In the genomic region with DNA sequence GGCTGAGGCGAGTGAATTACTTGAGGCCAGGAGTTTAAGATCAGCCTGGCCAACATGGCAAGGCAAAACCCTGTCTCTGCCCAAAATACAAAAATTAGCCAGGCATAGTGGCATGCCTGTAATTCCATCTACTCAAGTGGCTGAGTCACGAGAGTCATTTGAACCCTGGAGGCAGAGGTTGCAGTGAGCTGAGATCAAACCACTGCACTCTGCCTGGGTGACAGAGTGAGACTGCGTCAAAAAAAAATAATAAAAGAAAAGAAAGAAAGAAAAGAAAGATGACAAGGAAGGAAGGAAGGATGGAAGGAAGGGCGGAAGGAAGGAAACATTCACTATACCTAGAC, we compare ENCODE assay signal across 30 cellular contexts.
"Had no signal": no experiment of that assay in that cellular context is flagged by ENCODE, and none has a peak within 500 bp of the region (broad histone marks: within the 10 kb centered on the region; RNA-seq: fewer than 3 reads in every experiment).

No MANE protein-coding gene starts in this region.

- H3K36me3 Mint-ChIP-seq: naive thymus-derived CD4-positive, alpha-beta T cell; neural progenitor cell; stimulated activated effector memory CD8-positive, alpha-beta T cell treated with anti-CD3 and anti-CD28 coated beads, Interleukin-12 subunit alpha, Interleukin-12 subunit beta, amount 100 ng/mL, for 72 hours had no signal

- H3K4me2 ChIP-seq: neural progenitor cell, smooth muscle cell had no signal

- H3K9me3 Mint-ChIP-seq: natural killer cell had no signal

- H3K79me2 ChIP-seq: parathyroid adenoma had no signal

- H3K9ac ChIP-seq: neural progenitor cell, parathyroid adenoma had no signal

- H3K4me1 Mint-ChIP-seq: nephron; neural progenitor cell; stimulated activated effector memory CD8-positive, alpha-beta T cell treated with anti-CD3 and anti-CD28 coated beads, Interleukin-12 subunit alpha, Interleukin-12 subunit beta, amount 100 ng/mL, for 72 hours; stimulated activated naive CD8-positive, alpha-beta T cell treated with anti-CD3 and anti-CD28 coated beads, Interleukin-15, amount 100 ng/mL, for 72 hours had no signal

- H3K27ac Mint-ChIP-seq: naive thymus-derived CD4-positive, alpha-beta T cell; natural killer cell; nephron; neural progenitor cell; progenitor cell of endocrine pancreas; stimulated activated effector memory CD8-positive, alpha-beta T cell treated with anti-CD3 and anti-CD28 coated beads, Interleukin-12 subunit alpha, Interleukin-12 subunit beta, amount 100 ng/mL, for 72 hours; stimulated activated naive CD8-positive, alpha-beta T cell treated with anti-CD3 and anti-CD28 coated beads, Interleukin-15, amount 100 ng/mL, for 72 hours had no signal

- H3K27ac ChIP-seq: neural progenitor cell, ovary, parathyroid adenoma, psoas muscle, right lobe of liver, sigmoid colon, skin epidermis, suprapubic skin, testis, tibial artery, transverse colon, upper lobe of left lung, vagina had no signal

- H3K9me3 ChIP-seq: ovary, psoas muscle, right lobe of liver, sigmoid colon, suprapubic skin, testis, tibial artery, transverse colon, upper lobe of left lung, vagina had no signal

- H2AFZ ChIP-seq: neural progenitor cell, parathyroid adenoma had no signal

- ATAC-seq: naive thymus-derived CD4-positive, alpha-beta T cell; natural killer cell; psoas muscle; right cardiac atrium; right lobe of liver; stimulated activated effector memory CD8-positive, alpha-beta T cell treated with anti-CD3 and anti-CD28 coated beads, Interleukin-12 subunit alpha, Interleukin-12 subunit beta, amount 100 ng/mL, for 72 hours; stimulated activated naive CD8-positive, alpha-beta T cell treated with anti-CD3 and anti-CD28 coated beads, Interleukin-15, amount 100 ng/mL, for 72 hours; stimulated activated naive CD8-positive, alpha-beta T cell treated with anti-CD3 and anti-CD28 coated beads, Interleukin-15, Interleukin-2, amounts not matched to agents 100 U/mL and 50 U/mL, for 24 hours had no signal

- H3K27me3 ChIP-seq: neural progenitor cell, ovary, right lobe of liver, sigmoid colon, suprapubic skin, testis, tibial artery, transverse colon, upper lobe of left lung, vagina had no signal

- H3K4me3 Mint-ChIP-seq: naive thymus-derived CD4-positive, alpha-beta T cell; natural killer cell; nephron; neural progenitor cell; stimulated activated effector memory CD8-positive, alpha-beta T cell treated with anti-CD3 and anti-CD28 coated beads, Interleukin-12 subunit alpha, Interleukin-12 subunit beta, amount 100 ng/mL, for 72 hours; stimulated activated naive CD8-positive, alpha-beta T cell treated with anti-CD3 and anti-CD28 coated beads, Interleukin-15, amount 100 ng/mL, for 72 hours had no signal

- H3K36me3 ChIP-seq: neural progenitor cell, ovary, right lobe of liver, sigmoid colon, suprapubic skin, tibial artery, transverse colon, upper lobe of left lung, vagina had no signal

- DNase-seq: naive thymus-derived CD4-positive, alpha-beta T cell; natural killer cell; occipital lobe; ovary; posterior cingulate gyrus; psoas muscle; right cardiac atrium; right lobe of liver; sigmoid colon; stimulated activated CD4-positive, alpha-beta T cell treated with anti-CD3 and anti-CD28 coated beads, Interleukin-15, amount 100 ng/mL, for 24 hours; stimulated activated CD4-positive, alpha-beta T cell treated with anti-CD3 and anti-CD28 coated beads, Interleukin-2, amount 100 ng/mL, for 24 hours; stimulated activated CD4-positive, alpha-beta T cell treated with anti-CD3 and anti-CD28 coated beads, Interleukin-2, amount 100 ng/mL, for 48 hours; stimulated activated CD4-positive, alpha-beta T cell treated with anti-CD3 and anti-CD28 coated beads, Interleukin-4, amount 100 ng/mL, for 24 hours; stimulated activated naive CD4-positive, alpha-beta T cell; stimulated activated naive CD8-positive, alpha-beta T cell treated with anti-CD3 and anti-CD28 coated beads, Interleukin-15, amount 100 ng/mL, for 72 hours; stimulated activated naive CD8-positive, alpha-beta T cell treated with anti-CD3 and anti-CD28 coated beads, Interleukin-15, Interleukin-2, amounts not matched to agents 100 U/mL and 50 U/mL, for 24 hours; substantia nigra; testis; tibial artery; transverse colon; upper lobe of left lung had no signal

- H3K4me1 ChIP-seq: neural progenitor cell, parathyroid adenoma, psoas muscle, right lobe of liver, sigmoid colon, testis, tibial artery, transverse colon, upper lobe of left lung, vagina had no signal

- H3K27me3 Mint-ChIP-seq: progenitor cell of endocrine pancreas had no signal

- H3K4me3 ChIP-seq: neural progenitor cell, ovary, psoas muscle, right lobe of liver, sigmoid colon, skin epidermis, smooth muscle cell, suprapubic skin, testis, tibial artery, transverse colon, upper lobe of left lung, vagina had no signal
